In genomic region chr3:152386208-152386607, GRCh38 we compare ENCODE assay signal across 13 cellular contexts.
A peak's percentile ranks its signal among the peaks of the same experiment; 100 is the strongest.
DNase-seq lines count a peak whose midpoint lies in the region; ATAC-seq and TF ChIP-seq lines count a peak whose summit lies in the region.
"Had no signal": no experiment of that assay in that cellular context is flagged by ENCODE, and none has a peak within 500 bp of the region (broad histone marks: within the 10 kb centered on the region; RNA-seq: fewer than 3 reads in every experiment).

No MANE protein-coding gene starts in this region.

- in situ Hi-C loops in brain microvascular endothelial cell (cut with HindIII; ENCODE audit: low pct_ligation_motif_present, low sequenced_read_pairs), result no loop called here

- ATAC-seq in Right ventricle myocardium inferior (no peak), HG02759 (IDR thresholded peaks at IDR 0.05; ENCODE audit: unreplicated experiment) (no peak)

- H3K4me3 ChIP-seq in right atrium auricular region (no peak overlapping the region), brain microvascular endothelial cell (ENCODE audit: low read depth, low read length) (no peak overlapping the region), neutrophil (ENCODE audit: low read depth in 1 of 2, low read length in 1 of 2) (no peak overlapping the region)
- H3K4me3 ChIP-seq in CD8-positive, alpha-beta memory T cell (ENCODE audit: low read length), result no peak overlapping the region

- TF ChIP-seq CTCF in right atrium auricular region (IDR thresholded peaks at IDR 0.05) (no peak), brain microvascular endothelial cell (IDR thresholded peaks at IDR 0.05; ENCODE audit: low read depth, low read length, missing control alignments) (no peak), neutrophil (IDR thresholded peaks at IDR 0.05) (no peak), GM20000 (IDR thresholded peaks at IDR 0.05; ENCODE audit: extremely low read depth, missing control alignments) (no peak)

- intact Hi-C loops in Right ventricle myocardium inferior (cut with DNase I), result loop anchor here (2.0 kb wide), 1 partner anchor 17 kb away; no protein-coding TSS in a partner anchor

- peaks cover 74 to 96% (median 93%) of the 10 kb centered on the region in 3 donors for H3K4me1 Mint-ChIP-seq in CD8-positive, alpha-beta memory T cell

- H3K36me3 ChIP-seq in right atrium auricular region, result no peaks in the 10 kb centered on the region
- no peaks in the 10 kb centered on the region for H3K36me3 ChIP-seq in brain microvascular endothelial cell (replicated peaks)
- no peaks in the 10 kb centered on the region for H3K36me3 ChIP-seq in neutrophil
- H3K36me3 ChIP-seq in CD8-positive, alpha-beta memory T cell (ENCODE audit: insufficient read depth, low read length), result peaks cover 6% of the 10 kb centered on the region

- H3K9me3 Mint-ChIP-seq in CD8-positive, alpha-beta memory T cell, result no peaks in the 10 kb centered on the region

- no peaks in the 10 kb centered on the region for H3K27me3 ChIP-seq in right atrium auricular region
- no peaks in the 10 kb centered on the region for H3K27me3 ChIP-seq in brain microvascular endothelial cell (replicated peaks)
- no peaks in the 10 kb centered on the region for H3K27me3 ChIP-seq in neutrophil
- no peaks in the 10 kb centered on the region for H3K27me3 ChIP-seq in CD8-positive, alpha-beta memory T cell (ENCODE audit: insufficient read depth, low read length, poor library complexity, severe bottlenecking)

- CTCF ChIA-PET in CD8-positive, alpha-beta memory T cell (lab: Charles Lee), result no interaction called here

- peak overlapping the region in 4 of 8 donors; percentile 37 to 81 (median 55) for H3K27ac Mint-ChIP-seq in CD8-positive, alpha-beta memory T cell

- POLR2A ChIA-PET in CD8-positive, alpha-beta memory T cell (lab: Charles Lee), result no interaction called here

- no peak for DNase-seq in right atrium auricular region (ENCODE audit: low spot score)
- no peak for DNase-seq in Right ventricle myocardium inferior (ENCODE audit: missing footprints)
- DNase-seq in brain microvascular endothelial cell, result no peak
- DNase-seq in GM20000 (ENCODE audit: low spot score), result no peak
- DNase-seq in DMS79 treated with DMSO at 0.1 percent for 48 hours (lab: John Stamatoyannopoulos, UW), result no peak
- DNase-seq in CD8-positive, alpha-beta memory T cell, result no peak
- DNase-seq: amniotic stem cell, GDM1, NCI-H1092, NCI-H510A treated with DMSO at 0.1 percent for 48 hours had no signal

- H3K9me3 ChIP-seq in right atrium auricular region, result no peaks in the 10 kb centered on the region
- no peaks in the 10 kb centered on the region for H3K9me3 ChIP-seq in neutrophil
- H3K9me3 ChIP-seq in CD8-positive, alpha-beta memory T cell (ENCODE audit: low read length), result no peaks in the 10 kb centered on the region

- H3K27ac ChIP-seq in right atrium auricular region, result peak overlapping the region; percentile 63 to 74
- peak overlapping the region; percentile 45 for H3K27ac ChIP-seq in brain microvascular endothelial cell
- H3K27ac ChIP-seq in neutrophil, result peak overlapping the region; percentile 44
- H3K27ac ChIP-seq in CD8-positive, alpha-beta memory T cell (ENCODE audit: low read depth, low read length), result no peak overlapping the region
- H3K27ac ChIP-seq: RWPE1 had no signal

- no peaks in the 10 kb centered on the region for H3K27me3 Mint-ChIP-seq in CD8-positive, alpha-beta memory T cell

- peaks cover 0 to 93% of the 10 kb centered on the region in 2 donors for H3K4me1 ChIP-seq in right atrium auricular region
- H3K4me1 ChIP-seq in neutrophil (ENCODE audit: control insufficient read depth in 1 of 2, insufficient read depth in 1 of 2, low read depth in 1 of 2, low read length in 1 of 2), result peaks cover 30 to 43% of the 10 kb centered on the region in 2 experiments
- peaks cover 77% of the 10 kb centered on the region for H3K4me1 ChIP-seq in CD8-positive, alpha-beta memory T cell (ENCODE audit: insufficient read depth, low read length)

- H3K36me3 Mint-ChIP-seq in CD8-positive, alpha-beta memory T cell, result peaks cover 3 to 42% (median 7%) of the 10 kb centered on the region in 3 donors

- peak overlapping the region in 2 of 7 donors; percentile 1 to 27 for H3K4me3 Mint-ChIP-seq in CD8-positive, alpha-beta memory T cell
